In the genomic region with DNA sequence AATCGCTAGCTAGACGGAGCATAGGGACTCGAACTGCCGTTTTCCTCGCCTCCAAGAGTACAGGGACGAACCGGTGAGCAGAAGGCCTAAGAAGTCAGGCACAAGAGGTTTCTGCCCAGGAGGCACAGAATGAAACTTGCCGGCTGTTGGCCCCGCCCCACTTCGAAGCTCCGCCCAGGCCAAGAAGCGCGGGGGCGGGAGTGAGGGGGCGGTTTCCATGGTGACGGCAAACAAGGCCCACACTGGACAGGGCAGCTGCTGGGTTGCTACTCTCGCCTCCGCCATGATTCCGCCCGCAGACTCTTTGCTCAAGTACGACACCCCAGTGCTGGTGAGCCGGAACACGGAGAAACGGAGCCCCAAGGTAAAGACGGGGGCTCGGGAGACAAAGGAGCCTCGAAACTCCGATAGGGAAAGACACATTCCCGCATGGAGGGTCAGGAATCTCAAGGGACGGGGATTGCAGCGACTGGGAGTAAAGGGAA, we compare ENCODE assay signal across 8 cellular contexts. TPM values are rescaled to one million over a fixed set of nuclear protein-coding genes. Genes with fewer than 3 reads are reported as not detected.
DNase-seq lines count a peak whose midpoint lies in the region; ATAC-seq, FAIRE-seq and TF ChIP-seq lines count a peak whose summit lies in the region.

A gene (plus strand): TSS at position 229 of the 485 bp plus-strand sequence. CDS start 55 bp downstream, at position 284.

- H3K4me2 ChIP-seq in GM23338 (peak within 1 kb of the TSS; percentile 84), keratinocyte (ENCODE audit: control insufficient read depth, extremely low read depth, insufficient read depth, low read depth, low read length) (peak within 1 kb of the TSS; percentile 56)

- peaks cover 18% of the 10 kb centered on the region for H3K27me3 Mint-ChIP-seq in GM23338 (ENCODE audit: insufficient read depth, low read depth, poor library complexity)

- H2AFZ ChIP-seq in GM23338: peak within 1 kb of the TSS; percentile 94
- peak within 1 kb of the TSS; percentile 85 for H2AFZ ChIP-seq in keratinocyte (ENCODE audit: control insufficient read depth, low read length)

- H3K27me3 ChIP-seq in GM23338 (ENCODE audit: insufficient read depth) (no peaks in the 10 kb centered on the region), keratinocyte (ENCODE audit: control insufficient read depth, extremely low read depth, insufficient read depth, low read length) (no peaks in the 10 kb centered on the region), skeletal muscle tissue (ENCODE audit: control insufficient read depth in 3 of 3, insufficient read depth in 3 of 3, low read length in 3 of 3) (peaks cover 0 to 3% (median 0%) of the 10 kb centered on the region in 3 donors)

- no peaks in the 10 kb centered on the region for H3K36me3 ChIP-seq in GM23338 (ENCODE audit: insufficient read depth)
- H3K36me3 ChIP-seq in keratinocyte (ENCODE audit: control insufficient read depth in 2 of 2, extremely low read depth in 1 of 2, insufficient read depth in 2 of 2, low read length in 2 of 2): peaks cover 0 to 10% of the 10 kb centered on the region in 2 experiments
- H3K36me3 ChIP-seq in skeletal muscle tissue (ENCODE audit: control insufficient read depth in 3 of 3, insufficient read depth in 3 of 3, low read length in 3 of 3): peaks cover 6 to 9% (median 7%) of the 10 kb centered on the region in 3 donors

- peak within 1 kb of the TSS; percentile 93 for H3K27ac Mint-ChIP-seq in GM23338

- H3K27ac ChIP-seq in GM23338 (ENCODE audit: low read depth) (no peak within 1 kb of the TSS), keratinocyte (ENCODE audit: control insufficient read depth, insufficient read depth, low read length) (no peak within 1 kb of the TSS), skeletal muscle tissue (ENCODE audit: low read depth, low read length) (peak within 1 kb of the TSS; percentile 54)

- H3K79me2 ChIP-seq in GM23338 (replicated peaks; ENCODE audit: insufficient read depth) (peaks cover 21% of the 10 kb centered on the region), keratinocyte (ENCODE audit: control insufficient read depth, insufficient read depth, low read length) (peaks cover 23% of the 10 kb centered on the region)

- dilution Hi-C loops in keratinocyte (cut with MboI; ENCODE audit: extremely low pct_ligation_motif_present, low sequenced_read_pairs): no loop called here

- H3K36me3 Mint-ChIP-seq in GM23338 (ENCODE audit: low read depth): peaks cover 6% of the 10 kb centered on the region; the same call in 2 of the 3 replicates

- peak within 1 kb of the TSS; percentile 92 for H3K4me3 Mint-ChIP-seq in GM23338

- H3K9me3 ChIP-seq in keratinocyte (ENCODE audit: control insufficient read depth, low read depth, low read length): no peaks in the 10 kb centered on the region
- H3K9me3 ChIP-seq in skeletal muscle tissue (ENCODE audit: control insufficient read depth in 3 of 3, low read length in 3 of 3): no peaks in the 10 kb centered on the region

- H3K9me2 ChIP-seq in GM23338 (ENCODE audit: insufficient read depth): peaks cover 5% of the 10 kb centered on the region; the same call in 1 of the 2 replicates

- H3K4me1 ChIP-seq in GM23338 (ENCODE audit: insufficient read depth) (peaks cover 10% of the 10 kb centered on the region; the same call in 1 of the 2 replicates), keratinocyte (ENCODE audit: control insufficient read depth, extremely low read depth, insufficient read depth, low read length) (peaks cover 11% of the 10 kb centered on the region), skeletal muscle tissue (ENCODE audit: control insufficient read depth in 3 of 3, insufficient read depth in 3 of 3, low read length in 3 of 3) (peaks cover 15 to 26% (median 23%) of the 10 kb centered on the region in 3 donors)

- peaks cover 27% of the 10 kb centered on the region for H3K4me1 Mint-ChIP-seq in GM23338

- H3K9ac ChIP-seq in keratinocyte (ENCODE audit: control insufficient read depth, extremely low read depth, insufficient read depth, low read length) (no peak within 1 kb of the TSS), skeletal muscle tissue (ENCODE audit: low read depth in 1 of 3, low read length in 3 of 3) (peak within 1 kb of the TSS; percentile 8 to 57 (median 54))

- no peak for FAIRE-seq in keratinocyte (lab: Jason Lieb, UNC)

- H4K20me1 ChIP-seq in GM23338 (replicated peaks; ENCODE audit: insufficient read depth): peaks cover 11% of the 10 kb centered on the region
- no peaks in the 10 kb centered on the region for H4K20me1 ChIP-seq in keratinocyte (ENCODE audit: control insufficient read depth, extremely low read depth, insufficient read depth, low read length)

- TF ChIP-seq CTCF in GM23338 (conservative IDR thresholded peaks at IDR 0.05; ENCODE audit: low read depth in 2 of 2) (no peak), keratinocyte (optimal IDR thresholded peaks at IDR 0.05 in 1 of 3, IDR thresholded peaks at IDR 0.05 in 1 of 3, conservative IDR thresholded peaks at IDR 0.05 in 1 of 3; ENCODE audit: extremely low read depth in 1 of 3, insufficient read depth in 2 of 3, low read length in 3 of 3) (no peak)

- H3K4me3 ChIP-seq in GM23338 (peak within 1 kb of the TSS; percentile 63), keratinocyte (ENCODE audit: control insufficient read depth in 2 of 3, extremely low read depth in 1 of 3, insufficient read depth in 2 of 3, low read depth in 1 of 3, low read length in 3 of 3) (no peak within 1 kb of the TSS), skeletal muscle tissue (ENCODE audit: low read length in 3 of 3) (peak within 1 kb of the TSS; percentile 68 to 70 (median 70))

- peaks cover 6% of the 10 kb centered on the region; the same call in 2 of the 3 replicates for H3K9me3 Mint-ChIP-seq in GM23338

- H3K9me1 ChIP-seq in keratinocyte (ENCODE audit: control insufficient read depth, extremely low read depth, insufficient read depth, low read length): peaks cover 3% of the 10 kb centered on the region

- DNase-seq in AG08395 (ENCODE audit: low spot score) (peak; percentile 92), GM23338 (ENCODE audit: low spot score) (peak; percentile 96), OCI-M1 (lab: John Stamatoyannopoulos, UW) (peak; percentile 24), cortex of kidney (lab: John Stamatoyannopoulos, UW) (peak; percentile 26), keratinocyte (ENCODE audit: low read depth, low spot score) (no peak), UCSD-AML1 (lab: John Stamatoyannopoulos, UW; ENCODE audit: unreplicated experiment) (no peak)

- H3F3A ChIP-seq in GM23338 (replicated peaks; ENCODE audit: low read depth): no peaks in the 10 kb centered on the region

- peak; percentile 87 for ATAC-seq in GM23338
- ATAC-seq in GM19395 (IDR thresholded peaks at IDR 0.05; ENCODE audit: unreplicated experiment): no peak

TF ChIP-seq in GM23338, 12 proteins besides CTCF, POLR2A, EP300 and RAD21:
- TF ChIP-seq, protein P1, sequence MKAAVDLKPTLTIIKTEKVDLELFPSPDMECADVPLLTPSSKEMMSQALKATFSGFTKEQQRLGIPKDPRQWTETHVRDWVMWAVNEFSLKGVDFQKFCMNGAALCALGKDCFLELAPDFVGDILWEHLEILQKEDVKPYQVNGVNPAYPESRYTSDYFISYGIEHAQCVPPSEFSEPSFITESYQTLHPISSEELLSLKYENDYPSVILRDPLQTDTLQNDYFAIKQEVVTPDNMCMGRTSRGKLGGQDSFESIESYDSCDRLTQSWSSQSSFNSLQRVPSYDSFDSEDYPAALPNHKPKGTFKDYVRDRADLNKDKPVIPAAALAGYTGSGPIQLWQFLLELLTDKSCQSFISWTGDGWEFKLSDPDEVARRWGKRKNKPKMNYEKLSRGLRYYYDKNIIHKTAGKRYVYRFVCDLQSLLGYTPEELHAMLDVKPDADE (IDR thresholded peaks at IDR 0.05): no peak
- TF ChIP-seq EZH2phosphoT487 (IDR thresholded peaks at IDR 0.05; ENCODE audit: unreplicated experiment) (no peak), POLR2AphosphoS5 (IDR thresholded peaks at IDR 0.05; ENCODE audit: low read depth) (peak; percentile 62)
TF ChIP-seq in GM23338: peak in this region for 1.

RNA-seq across cellular contexts. Expression of the gene that starts here (rescaled TPM):
- 5.4 TPM in 2 replicates for total RNA-seq in GM23338 (2014; rRNA removed; shearing (Covaris generic))
- polyA plus RNA-seq in GM23338 (2016; fragmentation: Nextera tagmentation; extraction: Ambion mirVana) (21.6 and 25.6 TPM in 2 replicates), keratinocyte (0.06 to 0.14 TPM (median 0.06 TPM) in 3 replicates)
- polyA plus RNA-seq in keratinocyte (2011; ENCODE audit: low read depth): not detected
- 0.03 TPM in 1 of 2 replicates, not detected in the other for polyA plus RNA-seq in keratinocyte (2011; cell fraction: cytosol; rRNA removed)
- polyA plus RNA-seq in keratinocyte (2011; cell fraction: nucleus; rRNA removed): 0.04 TPM in 1 of 2 replicates, not detected in the other
- 0.04 and 0.18 TPM in 2 replicates for polyA plus RNA-seq in keratinocyte (2012; ENCODE audit: low replicate concordance)
- polyA minus RNA-seq in keratinocyte: 0.13 TPM in 1 of 3 replicates, not detected in the others
- polyA minus RNA-seq in keratinocyte (2011; cell fraction: cytosol; rRNA and poly(A)+ RNA removed): not detected
- polyA minus RNA-seq in keratinocyte (2011; cell fraction: nucleus; rRNA and poly(A)+ RNA removed): not detected in 2 replicates
- 1.0 TPM for total RNA-seq in skeletal muscle tissue

Comparison
In these comparisons a context has a peak if more than half of its experiments do, and no peak if none do; other contexts are left out.
1. RNA of the gene that starts here (polyA plus RNA-seq): 21.6 to 25.6 TPM in GM23338; 0.03 to 0.18 TPM in keratinocyte; every median in the first group is over 10 times any median in the second.
2. DNase-seq: peak in AG08395 (single experiment), GM23338 (single experiment), OCI-M1 (single experiment) and cortex of kidney (single experiment); none in keratinocyte (single experiment) and UCSD-AML1 (single experiment).
3. H3K4me3 ChIP-seq: peak in GM23338 (single experiment) and skeletal muscle tissue (3 of 3); none in keratinocyte (0 of 3).